ENCODE assay signal across 10 cellular contexts in the genomic region with DNA sequence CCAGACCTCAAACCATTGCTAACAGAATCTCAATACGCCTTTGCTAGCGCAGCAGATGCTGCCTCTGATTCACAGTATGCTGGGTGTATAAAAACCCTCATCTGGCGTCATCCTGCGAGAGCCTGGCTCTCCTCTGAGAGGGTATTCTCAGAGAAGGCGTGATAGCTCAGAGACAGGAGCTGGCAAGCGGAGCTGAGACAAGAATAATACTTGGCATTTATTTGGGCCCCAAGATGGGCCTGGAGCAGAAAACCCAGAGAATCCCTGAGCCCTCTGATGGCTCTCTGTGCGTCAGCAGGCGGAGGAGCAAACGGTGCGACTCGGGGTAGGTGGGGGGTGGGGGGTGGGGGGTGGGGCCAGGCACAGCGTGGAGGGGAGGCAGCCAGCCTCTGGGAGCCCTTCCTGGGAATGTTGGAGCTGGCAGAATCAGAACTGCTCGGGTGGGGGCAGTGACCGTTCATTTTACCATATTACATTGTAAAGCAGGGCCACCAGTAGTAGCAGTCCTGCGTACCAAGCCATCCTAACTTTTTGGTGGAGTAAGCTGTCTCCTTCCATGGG. TPM values are rescaled to one million over a fixed set of nuclear protein-coding genes. Genes with fewer than 3 reads are reported as not detected.
DNase-seq lines count a peak whose midpoint lies in the region; ATAC-seq and TF ChIP-seq lines count a peak whose summit lies in the region.
"Had no signal": no experiment of that assay in that cellular context is flagged by ENCODE, and none has a peak within 500 bp of the region (broad histone marks: within the 10 kb centered on the region; RNA-seq: fewer than 3 reads in every experiment).

No MANE protein-coding gene starts in this region.

- POLR2A ChIA-PET in activated CD8-positive, alpha-beta T cell treated with anti-CD3 and anti-CD28 coated beads for 36 hours (lab: Charles Lee) = no interaction called here

- H3K4me1 Mint-ChIP-seq in activated CD8-positive, alpha-beta T cell treated with anti-CD3 and anti-CD28 coated beads for 36 hours (ENCODE audit: low read depth) = no peaks in the 10 kb centered on the region

- no peaks in the 10 kb centered on the region for H3K27me3 ChIP-seq in WERI-Rb-1 (ENCODE audit: insufficient read depth, low read depth, severe bottlenecking)
- peaks cover 14% of the 10 kb centered on the region for H3K27me3 ChIP-seq in cardiac muscle cell
- H3K27me3 ChIP-seq: upper lobe of right lung had no signal

- H3K9me3 ChIP-seq in WERI-Rb-1 (ENCODE audit: severe bottlenecking) = peaks cover 3% of the 10 kb centered on the region
- H3K9me3 ChIP-seq in cardiac muscle cell (ENCODE audit: low read depth) = no peaks in the 10 kb centered on the region
- H3K9me3 ChIP-seq: upper lobe of right lung had no signal

- CTCF ChIA-PET in activated CD8-positive, alpha-beta T cell treated with anti-CD3 and anti-CD28 coated beads for 36 hours (lab: Charles Lee) = interaction anchor here (0.6 to 1.4 kb wide), 2 partner anchors 33 to 108 kb away, joined by 3 to 6 read pairs; no protein-coding TSS in a partner anchor

- intact Hi-C loops in activated CD8-positive, alpha-beta T cell treated with anti-CD3 and anti-CD28 coated beads for 36 hours (cut with micrococcal nuclease) = loop anchor here (10.0 kb wide), 1 partner anchor 63 kb away; no protein-coding TSS in a partner anchor

- H3K4me1 ChIP-seq in cardiac muscle cell (ENCODE audit: low read depth) = peaks cover 10% of the 10 kb centered on the region
- H3K4me1 ChIP-seq: upper lobe of right lung had no signal

- DNase-seq in C1 segment of cervical spinal cord (lab: John Stamatoyannopoulos, UW) = peak in 9 of 14 donors; percentile 10 to 82 (median 30)
- DNase-seq in WERI-Rb-1 = peak; percentile 22
- peak; percentile 20 to 72 for DNase-seq in cardiac muscle cell (ENCODE audit: low read depth in 1 of 2, low spot score in 1 of 2)
- DNase-seq in nucleus accumbens (lab: John Stamatoyannopoulos, UW) = peak in 41 of 56 donors; percentile 14 to 78 (median 53)
- DNase-seq in activated CD8-positive, alpha-beta T cell treated with anti-CD3 and anti-CD28 coated beads for 36 hours = no peak
- no peak for DNase-seq in GDM1 (lab: John Stamatoyannopoulos, UW)
- DNase-seq: upper lobe of right lung had no signal

- H3K4me3 Mint-ChIP-seq in activated CD8-positive, alpha-beta T cell treated with anti-CD3 and anti-CD28 coated beads for 36 hours = no peak overlapping the region

- peaks cover 35% of the 10 kb centered on the region for H3K27me3 Mint-ChIP-seq in activated CD8-positive, alpha-beta T cell treated with anti-CD3 and anti-CD28 coated beads for 36 hours

- H3K27ac ChIP-seq in WERI-Rb-1 (no peak overlapping the region), cardiac muscle cell (no peak overlapping the region)
- H3K27ac ChIP-seq: upper lobe of right lung had no signal

- H3K27ac Mint-ChIP-seq in activated CD8-positive, alpha-beta T cell treated with anti-CD3 and anti-CD28 coated beads for 36 hours = no peak overlapping the region

- H3K36me3 ChIP-seq in WERI-Rb-1 (no peaks in the 10 kb centered on the region; the same call in 1 of the 2 replicates), cardiac muscle cell (no peaks in the 10 kb centered on the region)
- H3K36me3 ChIP-seq: upper lobe of right lung had no signal

- H3K9me3 Mint-ChIP-seq in activated CD8-positive, alpha-beta T cell treated with anti-CD3 and anti-CD28 coated beads for 36 hours = no peaks in the 10 kb centered on the region

- no peak for ATAC-seq in activated CD8-positive, alpha-beta T cell treated with anti-CD3 and anti-CD28 coated beads for 36 hours
- no peak for ATAC-seq in HG03342 (IDR thresholded peaks at IDR 0.05; ENCODE audit: unreplicated experiment)
- no peak for ATAC-seq in GM21367 (IDR thresholded peaks at IDR 0.05; ENCODE audit: unreplicated experiment)
- ATAC-seq: upper lobe of right lung had no signal

- H3K4me3 ChIP-seq in WERI-Rb-1 (ENCODE audit: low read depth, low read length) (no peak overlapping the region), cardiac muscle cell (no peak overlapping the region)
- H3K4me3 ChIP-seq: upper lobe of right lung had no signal

- TF ChIP-seq CTCF in WERI-Rb-1 (IDR thresholded peaks at IDR 0.05; ENCODE audit: low read depth, low read length) (no peak), cardiac muscle cell (IDR thresholded peaks at IDR 0.05; ENCODE audit: low read depth, low read length) (no peak)
- TF ChIP-seq CTCF in activated CD8-positive, alpha-beta T cell treated with anti-CD3 and anti-CD28 coated beads for 36 hours (IDR thresholded peaks at IDR 0.05) = no peak

- no peaks in the 10 kb centered on the region for H3K36me3 Mint-ChIP-seq in activated CD8-positive, alpha-beta T cell treated with anti-CD3 and anti-CD28 coated beads for 36 hours (ENCODE audit: low read depth)

RNA-seq across cellular contexts. Expression of gene RIIAD1, which starts 6.9 kb away (rescaled TPM):
- total RNA-seq in cardiac muscle cell = not detected in 2 replicates
- 1.1 TPM in 1 of 2 replicates, not detected in the other for polyA plus RNA-seq in cardiac muscle cell
- not detected for total RNA-seq in activated CD8-positive, alpha-beta T cell treated with anti-CD3 and anti-CD28 coated beads for 36 hours
- total RNA-seq: MCF 10A, upper lobe of right lung had no signal

RNA-seq across cellular contexts. Expression of gene CELF3, which starts 11.6 kb away (rescaled TPM):
- total RNA-seq in cardiac muscle cell = 0.14 and 0.42 TPM in 2 replicates
- not detected in 2 replicates for polyA plus RNA-seq in cardiac muscle cell
- not detected for total RNA-seq in activated CD8-positive, alpha-beta T cell treated with anti-CD3 and anti-CD28 coated beads for 36 hours
- total RNA-seq: MCF 10A, upper lobe of right lung had no signal

RNA-seq across cellular contexts. Expression of gene MRPL9, which starts 35.1 kb away (rescaled TPM):
- total RNA-seq in cardiac muscle cell = 91.0 and 103 TPM in 2 replicates
- polyA plus RNA-seq in cardiac muscle cell = 107 and 108 TPM in 2 replicates
- total RNA-seq in activated CD8-positive, alpha-beta T cell treated with anti-CD3 and anti-CD28 coated beads for 36 hours = 100 to 1,000 TPM; 121 to 141 TPM

Comparison
In these comparisons a context has a peak if more than half of its experiments do, and no peak if none do; other contexts are left out.
1. DNase-seq: peak in C1 segment of cervical spinal cord (9 of 14), WERI-Rb-1 (single experiment), cardiac muscle cell (2 of 2) and nucleus accumbens (41 of 56); none in activated CD8-positive, alpha-beta T cell treated with anti-CD3 and anti-CD28 coated beads for 36 hours (single experiment) and GDM1 (single experiment).